In the genomic region with DNA sequence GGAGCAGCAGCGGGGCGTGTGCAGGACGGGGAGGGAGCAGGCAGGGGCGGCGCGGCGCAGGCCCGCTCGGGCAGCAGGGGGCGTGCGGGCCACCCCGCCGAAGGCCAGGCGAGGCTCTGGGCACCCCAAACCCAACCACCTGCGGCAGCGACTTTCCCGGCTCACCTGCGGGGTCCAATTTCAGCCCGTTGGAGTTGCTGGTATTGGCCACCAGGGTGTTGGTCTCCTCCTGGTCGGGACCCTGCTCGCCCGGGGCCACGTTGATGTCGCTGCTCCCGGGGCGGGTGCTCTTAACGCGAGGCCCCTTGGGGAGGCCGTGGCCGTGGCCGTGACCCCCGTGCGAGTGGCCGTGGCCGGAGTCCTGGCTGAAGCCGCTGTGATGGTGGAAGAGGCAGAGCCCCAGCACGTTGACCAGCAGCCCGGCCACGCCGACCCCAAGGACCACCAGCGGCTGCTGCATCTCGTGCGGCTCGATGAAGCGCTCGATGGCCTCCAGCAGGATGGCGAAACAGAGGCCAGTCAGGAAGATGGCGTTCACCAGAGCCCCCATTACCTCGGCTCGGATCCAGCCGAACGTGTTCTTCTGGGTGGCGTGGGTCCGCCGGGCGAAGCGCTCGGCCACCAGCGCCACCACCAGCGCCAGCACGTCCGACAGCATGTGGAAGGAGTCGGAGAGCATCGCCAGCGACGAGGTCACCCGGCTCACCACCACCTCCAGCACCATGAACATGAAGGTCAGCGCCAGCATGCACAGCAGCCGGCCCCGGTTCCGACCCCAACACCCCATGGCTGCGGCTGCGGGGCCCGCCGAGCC, we compare ENCODE assay signal across 1 cellular context.
TF ChIP-seq lines count a peak whose summit lies in the region.

No MANE protein-coding gene starts in this region.

TF ChIP-seq in HepG2, 621 proteins besides CTCF, POLR2A, EP300 and RAD21 (continued from another document and continues in another):
- TF ChIP-seq, protein P1, sequence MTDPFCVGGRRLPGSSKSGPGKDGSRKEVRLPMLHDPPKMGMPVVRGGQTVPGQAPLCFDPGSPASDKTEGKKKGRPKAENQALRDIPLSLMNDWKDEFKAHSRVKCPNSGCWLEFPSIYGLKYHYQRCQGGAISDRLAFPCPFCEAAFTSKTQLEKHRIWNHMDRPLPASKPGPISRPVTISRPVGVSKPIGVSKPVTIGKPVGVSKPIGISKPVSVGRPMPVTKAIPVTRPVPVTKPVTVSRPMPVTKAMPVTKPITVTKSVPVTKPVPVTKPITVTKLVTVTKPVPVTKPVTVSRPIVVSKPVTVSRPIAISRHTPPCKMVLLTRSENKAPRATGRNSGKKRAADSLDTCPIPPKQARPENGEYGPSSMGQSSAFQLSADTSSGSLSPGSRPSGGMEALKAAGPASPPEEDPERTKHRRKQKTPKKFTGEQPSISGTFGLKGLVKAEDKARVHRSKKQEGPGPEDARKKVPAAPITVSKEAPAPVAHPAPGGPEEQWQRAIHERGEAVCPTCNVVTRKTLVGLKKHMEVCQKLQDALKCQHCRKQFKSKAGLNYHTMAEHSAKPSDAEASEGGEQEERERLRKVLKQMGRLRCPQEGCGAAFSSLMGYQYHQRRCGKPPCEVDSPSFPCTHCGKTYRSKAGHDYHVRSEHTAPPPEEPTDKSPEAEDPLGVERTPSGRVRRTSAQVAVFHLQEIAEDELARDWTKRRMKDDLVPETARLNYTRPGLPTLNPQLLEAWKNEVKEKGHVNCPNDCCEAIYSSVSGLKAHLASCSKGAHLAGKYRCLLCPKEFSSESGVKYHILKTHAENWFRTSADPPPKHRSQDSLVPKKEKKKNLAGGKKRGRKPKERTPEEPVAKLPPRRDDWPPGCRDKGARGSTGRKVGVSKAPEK (CRISPR knock-in tag; IDR thresholded peaks at IDR 0.05; ENCODE audit: borderline replicate concordance) = no peak
- peak; percentile 95 for TF ChIP-seq ZC3H13 (CRISPR knock-in tag; IDR thresholded peaks at IDR 0.05)
- TF ChIP-seq, protein P2, sequence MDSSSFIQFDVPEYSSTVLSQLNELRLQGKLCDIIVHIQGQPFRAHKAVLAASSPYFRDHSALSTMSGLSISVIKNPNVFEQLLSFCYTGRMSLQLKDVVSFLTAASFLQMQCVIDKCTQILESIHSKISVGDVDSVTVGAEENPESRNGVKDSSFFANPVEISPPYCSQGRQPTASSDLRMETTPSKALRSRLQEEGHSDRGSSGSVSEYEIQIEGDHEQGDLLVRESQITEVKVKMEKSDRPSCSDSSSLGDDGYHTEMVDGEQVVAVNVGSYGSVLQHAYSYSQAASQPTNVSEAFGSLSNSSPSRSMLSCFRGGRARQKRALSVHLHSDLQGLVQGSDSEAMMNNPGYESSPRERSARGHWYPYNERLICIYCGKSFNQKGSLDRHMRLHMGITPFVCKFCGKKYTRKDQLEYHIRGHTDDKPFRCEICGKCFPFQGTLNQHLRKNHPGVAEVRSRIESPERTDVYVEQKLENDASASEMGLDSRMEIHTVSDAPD (CRISPR knock-in tag; IDR thresholded peaks at IDR 0.05) = peak; percentile 47; the same call in 1 of the 2 replicates
- no peak for TF ChIP-seq CBFB (CRISPR knock-in tag; IDR thresholded peaks at IDR 0.05)
- TF ChIP-seq RFX3 (CRISPR knock-in tag; IDR thresholded peaks at IDR 0.05) = no peak
- no peak for TF ChIP-seq ZNF562 (CRISPR knock-in tag; IDR thresholded peaks at IDR 0.05; ENCODE audit: borderline replicate concordance)
- TF ChIP-seq ZNF556 (CRISPR knock-in tag; IDR thresholded peaks at IDR 0.05; ENCODE audit: borderline replicate concordance) = peak; percentile 69; the same call in 1 of the 2 replicates
- no peak for TF ChIP-seq ZNF33A (CRISPR knock-in tag; IDR thresholded peaks at IDR 0.05; ENCODE audit: borderline replicate concordance)
- no peak for TF ChIP-seq TOE1 (CRISPR knock-in tag; IDR thresholded peaks at IDR 0.05)
- TF ChIP-seq ZBTB1 (CRISPR knock-in tag; IDR thresholded peaks at IDR 0.05; ENCODE audit: borderline replicate concordance) = no peak
- no peak for TF ChIP-seq RBM22 (optimal IDR thresholded peaks at IDR 0.05; ENCODE audit: low read length)
- TF ChIP-seq, protein P3, sequence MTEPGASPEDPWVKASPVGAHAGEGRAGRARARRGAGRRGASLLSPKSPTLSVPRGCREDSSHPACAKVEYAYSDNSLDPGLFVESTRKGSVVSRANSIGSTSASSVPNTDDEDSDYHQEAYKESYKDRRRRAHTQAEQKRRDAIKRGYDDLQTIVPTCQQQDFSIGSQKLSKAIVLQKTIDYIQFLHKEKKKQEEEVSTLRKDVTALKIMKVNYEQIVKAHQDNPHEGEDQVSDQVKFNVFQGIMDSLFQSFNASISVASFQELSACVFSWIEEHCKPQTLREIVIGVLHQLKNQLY (CRISPR knock-in tag; IDR thresholded peaks at IDR 0.05) = no peak
- peak; percentile 69 for TF ChIP-seq ARNT2 (CRISPR knock-in tag; IDR thresholded peaks at IDR 0.05; ENCODE audit: low read depth)
- TF ChIP-seq KLF13 (CRISPR knock-in tag; IDR thresholded peaks at IDR 0.05) = 0 out of 2 replicates have a peak, but pooled peaks have one; percentile 57
- TF ChIP-seq, protein P4, sequence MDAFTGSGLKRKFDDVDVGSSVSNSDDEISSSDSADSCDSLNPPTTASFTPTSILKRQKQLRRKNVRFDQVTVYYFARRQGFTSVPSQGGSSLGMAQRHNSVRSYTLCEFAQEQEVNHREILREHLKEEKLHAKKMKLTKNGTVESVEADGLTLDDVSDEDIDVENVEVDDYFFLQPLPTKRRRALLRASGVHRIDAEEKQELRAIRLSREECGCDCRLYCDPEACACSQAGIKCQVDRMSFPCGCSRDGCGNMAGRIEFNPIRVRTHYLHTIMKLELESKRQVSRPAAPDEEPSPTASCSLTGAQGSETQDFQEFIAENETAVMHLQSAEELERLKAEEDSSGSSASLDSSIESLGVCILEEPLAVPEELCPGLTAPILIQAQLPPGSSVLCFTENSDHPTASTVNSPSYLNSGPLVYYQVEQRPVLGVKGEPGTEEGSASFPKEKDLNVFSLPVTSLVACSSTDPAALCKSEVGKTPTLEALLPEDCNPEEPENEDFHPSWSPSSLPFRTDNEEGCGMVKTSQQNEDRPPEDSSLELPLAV (CRISPR knock-in tag; conservative IDR thresholded peaks at IDR 0.05; ENCODE audit: low read depth) = no peak
- TF ChIP-seq MAZ (IDR thresholded peaks at IDR 0.05; ENCODE audit: borderline replicate concordance, low read depth, low read length) = no peak
- peak; percentile 66 for TF ChIP-seq MAZ (CRISPR knock-in tag; IDR thresholded peaks at IDR 0.05; ENCODE audit: low read depth)
- no peak for TF ChIP-seq ZFAT (CRISPR knock-in tag; conservative IDR thresholded peaks at IDR 0.05)
- TF ChIP-seq ATRX (CRISPR knock-in tag; IDR thresholded peaks at IDR 0.05; ENCODE audit: borderline replicate concordance) = no peak
- TF ChIP-seq, protein P5, sequence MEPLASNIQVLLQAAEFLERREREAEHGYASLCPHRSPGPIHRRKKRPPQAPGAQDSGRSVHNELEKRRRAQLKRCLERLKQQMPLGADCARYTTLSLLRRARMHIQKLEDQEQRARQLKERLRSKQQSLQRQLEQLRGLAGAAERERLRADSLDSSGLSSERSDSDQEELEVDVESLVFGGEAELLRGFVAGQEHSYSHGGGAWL (CRISPR knock-in tag; IDR thresholded peaks at IDR 0.05) = peak; percentile 34
- no peak for TF ChIP-seq ZNF207 (IDR thresholded peaks at IDR 0.05; ENCODE audit: borderline replicate concordance)
- TF ChIP-seq, protein P6, sequence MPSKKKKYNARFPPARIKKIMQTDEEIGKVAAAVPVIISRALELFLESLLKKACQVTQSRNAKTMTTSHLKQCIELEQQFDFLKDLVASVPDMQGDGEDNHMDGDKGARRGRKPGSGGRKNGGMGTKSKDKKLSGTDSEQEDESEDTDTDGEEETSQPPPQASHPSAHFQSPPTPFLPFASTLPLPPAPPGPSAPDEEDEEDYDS (CRISPR knock-in tag; IDR thresholded peaks at IDR 0.05) = no peak
- TF ChIP-seq ZSCAN29 (CRISPR knock-in tag; conservative IDR thresholded peaks at IDR 0.05) = peak; percentile 46; the same call in 1 of the 2 replicates
- TF ChIP-seq ATF7-NPFF (CRISPR knock-in tag; IDR thresholded peaks at IDR 0.05; ENCODE audit: low read depth) = no peak
- peak; percentile 86 for TF ChIP-seq ARID2 (CRISPR knock-in tag; IDR thresholded peaks at IDR 0.05; ENCODE audit: borderline replicate concordance)
- TF ChIP-seq, protein P7, sequence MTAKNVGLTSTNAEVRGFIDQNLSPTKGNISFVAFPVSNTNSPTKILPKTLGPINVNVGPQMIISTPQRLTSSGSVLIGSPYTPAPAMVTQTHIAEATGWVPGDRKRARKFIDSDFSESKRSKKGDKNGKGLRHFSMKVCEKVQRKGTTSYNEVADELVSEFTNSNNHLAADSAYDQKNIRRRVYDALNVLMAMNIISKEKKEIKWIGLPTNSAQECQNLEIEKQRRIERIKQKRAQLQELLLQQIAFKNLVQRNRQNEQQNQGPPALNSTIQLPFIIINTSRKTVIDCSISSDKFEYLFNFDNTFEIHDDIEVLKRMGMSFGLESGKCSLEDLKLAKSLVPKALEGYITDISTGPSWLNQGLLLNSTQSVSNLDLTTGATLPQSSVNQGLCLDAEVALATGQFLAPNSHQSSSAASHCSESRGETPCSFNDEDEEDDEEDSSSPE (CRISPR knock-in tag; IDR thresholded peaks at IDR 0.05) = no peak
- TF ChIP-seq EED (CRISPR knock-in tag; IDR thresholded peaks at IDR 0.05) = peak; percentile 84; the same call in 1 of the 2 replicates
- no peak for TF ChIP-seq RNF2 (conservative IDR thresholded peaks at IDR 0.05; ENCODE audit: low read depth)
- no peak for TF ChIP-seq XBP1 (CRISPR knock-in tag; IDR thresholded peaks at IDR 0.05)
- TF ChIP-seq PAF1 (CRISPR knock-in tag; IDR thresholded peaks at IDR 0.05) = no peak
- TF ChIP-seq MYC (CRISPR knock-in tag; IDR thresholded peaks at IDR 0.05; ENCODE audit: borderline replicate concordance) = 0 out of 2 replicates have a peak, but pooled peaks have one; percentile 43
- no peak for TF ChIP-seq KLF11 (CRISPR knock-in tag; IDR thresholded peaks at IDR 0.05)
- 0 out of 2 replicates have a peak, but pooled peaks have one; percentile 51 for TF ChIP-seq KLF6 (CRISPR knock-in tag; IDR thresholded peaks at IDR 0.05)
- no peak for TF ChIP-seq CHD4 (IDR thresholded peaks at IDR 0.05; ENCODE audit: borderline replicate concordance, low read length)
- TF ChIP-seq NFYC (CRISPR knock-in tag; IDR thresholded peaks at IDR 0.05) = no peak; the same call in 1 of the 2 replicates
- TF ChIP-seq, protein P8, sequence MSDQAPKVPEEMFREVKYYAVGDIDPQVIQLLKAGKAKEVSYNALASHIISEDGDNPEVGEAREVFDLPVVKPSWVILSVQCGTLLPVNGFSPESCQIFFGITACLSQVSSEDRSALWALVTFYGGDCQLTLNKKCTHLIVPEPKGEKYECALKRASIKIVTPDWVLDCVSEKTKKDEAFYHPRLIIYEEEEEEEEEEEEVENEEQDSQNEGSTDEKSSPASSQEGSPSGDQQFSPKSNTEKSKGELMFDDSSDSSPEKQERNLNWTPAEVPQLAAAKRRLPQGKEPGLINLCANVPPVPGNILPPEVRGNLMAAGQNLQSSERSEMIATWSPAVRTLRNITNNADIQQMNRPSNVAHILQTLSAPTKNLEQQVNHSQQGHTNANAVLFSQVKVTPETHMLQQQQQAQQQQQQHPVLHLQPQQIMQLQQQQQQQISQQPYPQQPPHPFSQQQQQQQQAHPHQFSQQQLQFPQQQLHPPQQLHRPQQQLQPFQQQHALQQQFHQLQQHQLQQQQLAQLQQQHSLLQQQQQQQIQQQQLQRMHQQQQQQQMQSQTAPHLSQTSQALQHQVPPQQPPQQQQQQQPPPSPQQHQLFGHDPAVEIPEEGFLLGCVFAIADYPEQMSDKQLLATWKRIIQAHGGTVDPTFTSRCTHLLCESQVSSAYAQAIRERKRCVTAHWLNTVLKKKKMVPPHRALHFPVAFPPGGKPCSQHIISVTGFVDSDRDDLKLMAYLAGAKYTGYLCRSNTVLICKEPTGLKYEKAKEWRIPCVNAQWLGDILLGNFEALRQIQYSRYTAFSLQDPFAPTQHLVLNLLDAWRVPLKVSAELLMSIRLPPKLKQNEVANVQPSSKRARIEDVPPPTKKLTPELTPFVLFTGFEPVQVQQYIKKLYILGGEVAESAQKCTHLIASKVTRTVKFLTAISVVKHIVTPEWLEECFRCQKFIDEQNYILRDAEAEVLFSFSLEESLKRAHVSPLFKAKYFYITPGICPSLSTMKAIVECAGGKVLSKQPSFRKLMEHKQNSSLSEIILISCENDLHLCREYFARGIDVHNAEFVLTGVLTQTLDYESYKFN (CRISPR knock-in tag; conservative IDR thresholded peaks at IDR 0.05) = no peak; the same call in 1 of the 2 replicates
- peak; percentile 71; the same call in 1 of the 2 replicates for TF ChIP-seq ZBTB7B (CRISPR knock-in tag; IDR thresholded peaks at IDR 0.05)
- TF ChIP-seq, protein P9, sequence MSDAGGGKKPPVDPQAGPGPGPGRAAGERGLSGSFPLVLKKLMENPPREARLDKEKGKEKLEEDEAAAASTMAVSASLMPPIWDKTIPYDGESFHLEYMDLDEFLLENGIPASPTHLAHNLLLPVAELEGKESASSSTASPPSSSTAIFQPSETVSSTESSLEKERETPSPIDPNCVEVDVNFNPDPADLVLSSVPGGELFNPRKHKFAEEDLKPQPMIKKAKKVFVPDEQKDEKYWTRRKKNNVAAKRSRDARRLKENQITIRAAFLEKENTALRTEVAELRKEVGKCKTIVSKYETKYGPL (CRISPR knock-in tag; IDR thresholded peaks at IDR 0.05) = no peak
- TF ChIP-seq, protein P10, sequence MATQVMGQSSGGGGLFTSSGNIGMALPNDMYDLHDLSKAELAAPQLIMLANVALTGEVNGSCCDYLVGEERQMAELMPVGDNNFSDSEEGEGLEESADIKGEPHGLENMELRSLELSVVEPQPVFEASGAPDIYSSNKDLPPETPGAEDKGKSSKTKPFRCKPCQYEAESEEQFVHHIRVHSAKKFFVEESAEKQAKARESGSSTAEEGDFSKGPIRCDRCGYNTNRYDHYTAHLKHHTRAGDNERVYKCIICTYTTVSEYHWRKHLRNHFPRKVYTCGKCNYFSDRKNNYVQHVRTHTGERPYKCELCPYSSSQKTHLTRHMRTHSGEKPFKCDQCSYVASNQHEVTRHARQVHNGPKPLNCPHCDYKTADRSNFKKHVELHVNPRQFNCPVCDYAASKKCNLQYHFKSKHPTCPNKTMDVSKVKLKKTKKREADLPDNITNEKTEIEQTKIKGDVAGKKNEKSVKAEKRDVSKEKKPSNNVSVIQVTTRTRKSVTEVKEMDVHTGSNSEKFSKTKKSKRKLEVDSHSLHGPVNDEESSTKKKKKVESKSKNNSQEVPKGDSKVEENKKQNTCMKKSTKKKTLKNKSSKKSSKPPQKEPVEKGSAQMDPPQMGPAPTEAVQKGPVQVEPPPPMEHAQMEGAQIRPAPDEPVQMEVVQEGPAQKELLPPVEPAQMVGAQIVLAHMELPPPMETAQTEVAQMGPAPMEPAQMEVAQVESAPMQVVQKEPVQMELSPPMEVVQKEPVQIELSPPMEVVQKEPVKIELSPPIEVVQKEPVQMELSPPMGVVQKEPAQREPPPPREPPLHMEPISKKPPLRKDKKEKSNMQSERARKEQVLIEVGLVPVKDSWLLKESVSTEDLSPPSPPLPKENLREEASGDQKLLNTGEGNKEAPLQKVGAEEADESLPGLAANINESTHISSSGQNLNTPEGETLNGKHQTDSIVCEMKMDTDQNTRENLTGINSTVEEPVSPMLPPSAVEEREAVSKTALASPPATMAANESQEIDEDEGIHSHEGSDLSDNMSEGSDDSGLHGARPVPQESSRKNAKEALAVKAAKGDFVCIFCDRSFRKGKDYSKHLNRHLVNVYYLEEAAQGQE (IDR thresholded peaks at IDR 0.05; ENCODE audit: borderline replicate concordance in 1 of 2, low read depth in 1 of 2, low read length in 2 of 2) = no peak
- TF ChIP-seq, protein P11, sequence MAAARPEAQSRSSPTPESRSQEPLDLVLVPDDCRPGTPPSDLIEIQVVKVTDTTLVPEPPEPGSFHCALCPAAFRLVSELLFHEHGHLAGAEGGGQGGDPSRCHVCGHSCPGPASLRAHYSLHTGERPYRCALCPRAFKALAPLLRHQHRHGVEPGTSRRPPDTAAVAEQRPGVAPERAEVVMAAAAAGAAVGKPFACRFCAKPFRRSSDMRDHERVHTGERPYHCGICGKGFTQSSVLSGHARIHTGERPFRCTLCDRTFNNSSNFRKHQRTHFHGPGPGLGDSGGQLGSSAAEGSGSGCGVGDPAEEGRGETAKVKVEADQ (CRISPR knock-in tag; IDR thresholded peaks at IDR 0.05; ENCODE audit: borderline replicate concordance) = no peak
